In genomic region chr14:90985601-90986242, GRCh38 we compare ENCODE assay signal across 14 cellular contexts.
A peak's percentile ranks its signal among the peaks of the same experiment; 100 is the strongest.
DNase-seq lines count a peak whose midpoint lies in the region; ATAC-seq, FAIRE-seq and TF ChIP-seq lines count a peak whose summit lies in the region.
"Had no signal": no experiment of that assay in that cellular context is flagged by ENCODE, and none has a peak within 500 bp of the region (broad histone marks: within the 10 kb centered on the region; RNA-seq: fewer than 3 reads in every experiment).

No MANE protein-coding gene starts in this region.

- TF ChIP-seq CTCF in pancreas (IDR thresholded peaks at IDR 0.05) (no peak), Peyer's patch (IDR thresholded peaks at IDR 0.05) (no peak)

- no peaks in the 10 kb centered on the region for H3K9me3 Mint-ChIP-seq in activated naive CD8-positive, alpha-beta T cell treated with anti-CD3 and anti-CD28 coated beads, Interleukin-2, amount 50 U/mL, for 24 hours
- H3K9me3 Mint-ChIP-seq in activated naive CD8-positive, alpha-beta T cell treated with anti-CD3 and anti-CD28 coated beads for 36 hours = no peaks in the 10 kb centered on the region
- H3K9me3 Mint-ChIP-seq: activated T-cell treated with anti-CD3 and anti-CD28 coated beads, Interleukin-2, amount 50 U/mL, for 24 hours had no signal

- DNase-seq in activated naive CD8-positive, alpha-beta T cell treated with anti-CD3 and anti-CD28 coated beads, Interleukin-2, amount 50 U/mL, for 24 hours = no peak
- no peak for DNase-seq in activated naive CD8-positive, alpha-beta T cell treated with anti-CD3 and anti-CD28 coated beads for 36 hours
- DNase-seq in pancreas (no peak), RKO (ENCODE audit: low spot score) (no peak), GM03348 (ENCODE audit: low spot score) (no peak), Peyer's patch (no peak)
- DNase-seq: activated T-cell treated with anti-CD3 and anti-CD28 coated beads, Interleukin-2, amount 50 U/mL, for 24 hours; aorta; dermis blood vessel endothelial cell; GOT3; occipital lobe; small intestine had no signal

- H3K4me3 Mint-ChIP-seq in activated naive CD8-positive, alpha-beta T cell treated with anti-CD3 and anti-CD28 coated beads, Interleukin-2, amount 50 U/mL, for 24 hours = no peak overlapping the region
- no peak overlapping the region for H3K4me3 Mint-ChIP-seq in activated naive CD8-positive, alpha-beta T cell treated with anti-CD3 and anti-CD28 coated beads for 36 hours
- H3K4me3 Mint-ChIP-seq: activated T-cell treated with anti-CD3 and anti-CD28 coated beads, Interleukin-2, amount 50 U/mL, for 24 hours had no signal

- H3K9me3 ChIP-seq in pancreas (no peaks in the 10 kb centered on the region), Peyer's patch (no peaks in the 10 kb centered on the region)

- no peak for TF ChIP-seq POLR2A in Peyer's patch (IDR thresholded peaks at IDR 0.05)

- FAIRE-seq in pancreas (lab: Jason Lieb, UNC) = no peak
- FAIRE-seq: small intestine had no signal

- peaks cover 35% of the 10 kb centered on the region for H3K4me1 Mint-ChIP-seq in activated naive CD8-positive, alpha-beta T cell treated with anti-CD3 and anti-CD28 coated beads, Interleukin-2, amount 50 U/mL, for 24 hours
- peaks cover 13% of the 10 kb centered on the region for H3K4me1 Mint-ChIP-seq in activated naive CD8-positive, alpha-beta T cell treated with anti-CD3 and anti-CD28 coated beads for 36 hours

- WGBS in pancreas, 2 donors = 11 to 20% methylated on average over 1 of the region's 1 CpG

- no peaks in the 10 kb centered on the region for H3K27me3 Mint-ChIP-seq in activated naive CD8-positive, alpha-beta T cell treated with anti-CD3 and anti-CD28 coated beads, Interleukin-2, amount 50 U/mL, for 24 hours
- no peaks in the 10 kb centered on the region for H3K27me3 Mint-ChIP-seq in activated naive CD8-positive, alpha-beta T cell treated with anti-CD3 and anti-CD28 coated beads for 36 hours
- H3K27me3 Mint-ChIP-seq: activated T-cell treated with anti-CD3 and anti-CD28 coated beads, Interleukin-2, amount 50 U/mL, for 24 hours had no signal

- H3K4me1 ChIP-seq in pancreas = no peaks in the 10 kb centered on the region
- no peaks in the 10 kb centered on the region for H3K4me1 ChIP-seq in Peyer's patch

- H3K27me3 ChIP-seq in pancreas (no peaks in the 10 kb centered on the region), Peyer's patch (no peaks in the 10 kb centered on the region)

- intact Hi-C loops in pancreas (cut with DNase I) = no loop called here

- no peaks in the 10 kb centered on the region for H3K36me3 ChIP-seq in pancreas
- H3K36me3 ChIP-seq in Peyer's patch = no peaks in the 10 kb centered on the region

- no peak for ATAC-seq in activated naive CD8-positive, alpha-beta T cell treated with anti-CD3 and anti-CD28 coated beads, Interleukin-2, amount 50 U/mL, for 24 hours
- ATAC-seq in HG02588 (IDR thresholded peaks at IDR 0.05; ENCODE audit: unreplicated experiment) (peak; percentile 68), HG03378 (IDR thresholded peaks at IDR 0.05; ENCODE audit: unreplicated experiment) (peak; percentile 82), pancreas (no peak)

- H3K4me3 ChIP-seq in pancreas (no peak overlapping the region), Peyer's patch (no peak overlapping the region)

- H3K27ac Mint-ChIP-seq in activated naive CD8-positive, alpha-beta T cell treated with anti-CD3 and anti-CD28 coated beads, Interleukin-2, amount 50 U/mL, for 24 hours = peak overlapping the region; percentile 38
- H3K27ac Mint-ChIP-seq in activated naive CD8-positive, alpha-beta T cell treated with anti-CD3 and anti-CD28 coated beads for 36 hours = no peak overlapping the region

- peaks cover 10% of the 10 kb centered on the region for H3K36me3 Mint-ChIP-seq in activated naive CD8-positive, alpha-beta T cell treated with anti-CD3 and anti-CD28 coated beads, Interleukin-2, amount 50 U/mL, for 24 hours (ENCODE audit: low read depth)
- peaks cover 24% of the 10 kb centered on the region for H3K36me3 Mint-ChIP-seq in activated naive CD8-positive, alpha-beta T cell treated with anti-CD3 and anti-CD28 coated beads for 36 hours

- H3K27ac ChIP-seq in pancreas (no peak overlapping the region), Peyer's patch (no peak overlapping the region)

Comparison
In these comparisons a context has a peak if more than half of its experiments do, and no peak if none do; other contexts are left out.
1. ATAC-seq: peak in HG02588 (single experiment) and HG03378 (single experiment); none in activated naive CD8-positive, alpha-beta T cell treated with anti-CD3 and anti-CD28 coated beads, Interleukin-2, amount 50 U/mL, for 24 hours (single experiment) and pancreas (0 of 4).